9 cellular contexts compared by ENCODE assay signal in genomic region chr11:88508558-88508807, GRCh38.
A peak's percentile ranks its signal among the peaks of the same experiment; 100 is the strongest.
DNase-seq lines count a peak whose midpoint lies in the region; ATAC-seq, FAIRE-seq and TF ChIP-seq lines count a peak whose summit lies in the region.
"Had no signal": no experiment of that assay in that cellular context is flagged by ENCODE, and none has a peak within 500 bp of the region (broad histone marks: within the 10 kb centered on the region; RNA-seq: fewer than 3 reads in every experiment).

No MANE protein-coding gene starts in this region.

- H3K27me3 ChIP-seq in endothelial cell of umbilical vein (ENCODE audit: control insufficient read depth in 2 of 2, insufficient read depth in 2 of 2, low read length in 2 of 2) (no peaks in the 10 kb centered on the region), WERI-Rb-1 (ENCODE audit: insufficient read depth, low read depth, severe bottlenecking) (no peaks in the 10 kb centered on the region)

- no peaks in the 10 kb centered on the region for H4K20me1 ChIP-seq in endothelial cell of umbilical vein (replicated peaks; ENCODE audit: control insufficient read depth, extremely low read depth, insufficient read depth, low read length)

- ATAC-seq in GM18873 (IDR thresholded peaks at IDR 0.05; ENCODE audit: low FRiP score, unreplicated experiment), result no peak

- CTCF ChIA-PET in endothelial cell of umbilical vein (lab: Charles Lee), result interaction anchor here (0.9 to 1.4 kb wide), 4 partner anchors 23 to 151 kb away, joined by 3 to 8 read pairs (median 4); no protein-coding TSS in a partner anchor

- peak; percentile 32 for DNase-seq in NCI-H1105 treated with DMSO at 0.1 percent for 48 hours (lab: John Stamatoyannopoulos, UW)
- no peak for DNase-seq in endothelial cell of umbilical vein (ENCODE audit: low read depth, low spot score)
- peak; percentile 78 for DNase-seq in posterior vena cava (ENCODE audit: low spot score)
- no peak for DNase-seq in head of caudate nucleus
- no peak for DNase-seq in NCI-H128 (lab: John Stamatoyannopoulos, UW; ENCODE audit: unreplicated experiment)
- no peak for DNase-seq in WERI-Rb-1

- peak overlapping the region; percentile 41 for H3K4me2 ChIP-seq in endothelial cell of umbilical vein (ENCODE audit: insufficient read depth, low read length)

- peaks cover 4% of the 10 kb centered on the region for H3K4me1 ChIP-seq in endothelial cell of umbilical vein (ENCODE audit: control insufficient read depth, extremely low read depth, insufficient read depth, low read length)

- no peak for TF ChIP-seq POLR2A in endothelial cell of umbilical vein (IDR thresholded peaks at IDR 0.05; ENCODE audit: low read depth, low read length)

- H3K36me3 ChIP-seq in endothelial cell of umbilical vein (ENCODE audit: control insufficient read depth in 2 of 2, extremely low read depth in 1 of 2, insufficient read depth in 2 of 2, low read length in 2 of 2) (no peaks in the 10 kb centered on the region), WERI-Rb-1 (no peaks in the 10 kb centered on the region)

- TF ChIP-seq CTCF in endothelial cell of umbilical vein (IDR thresholded peaks at IDR 0.05; ENCODE audit: extremely low read depth in 1 of 2, insufficient read depth in 1 of 2, low read depth in 1 of 2, low read length in 2 of 2), result no peak
- no peak for TF ChIP-seq CTCF in WERI-Rb-1 (IDR thresholded peaks at IDR 0.05; ENCODE audit: low read depth, low read length)

- dilution Hi-C loops in endothelial cell of umbilical vein (cut with MboI; ENCODE audit: extremely low pct_ligation_motif_present, low sequenced_read_pairs), result no loop called here

- H3K9me3 ChIP-seq in endothelial cell of umbilical vein (replicated peaks; ENCODE audit: control insufficient read depth, insufficient read depth, low read length), result no peaks in the 10 kb centered on the region
- no peaks in the 10 kb centered on the region for H3K9me3 ChIP-seq in WERI-Rb-1 (ENCODE audit: severe bottlenecking)

- POLR2A ChIA-PET in endothelial cell of umbilical vein (lab: Charles Lee), result no interaction called here

- peak overlapping the region; percentile 24; the same call in 1 of the 2 replicates for H3K4me3 ChIP-seq in GM08714 (ENCODE audit: low read length)
- peak overlapping the region in 2 of 3 experiments; percentile 2 to 47 for H3K4me3 ChIP-seq in endothelial cell of umbilical vein (replicated peaks in 1 of 3; ENCODE audit: insufficient read depth in 1 of 3, low read depth in 1 of 3, low read length in 3 of 3)
- no peak overlapping the region for H3K4me3 ChIP-seq in WERI-Rb-1 (ENCODE audit: low read depth, low read length)

- H3K9me1 ChIP-seq in endothelial cell of umbilical vein (replicated peaks; ENCODE audit: control insufficient read depth, extremely low read depth, insufficient read depth, low read length), result no peaks in the 10 kb centered on the region

- peak overlapping the region; percentile 46 for H2AFZ ChIP-seq in endothelial cell of umbilical vein (ENCODE audit: low read depth, low read length)

- BruUV-seq in endothelial cell of umbilical vein (replicated peaks; lab: Mats Ljungman, UMichigan), result no TSS peak

- H3K27ac ChIP-seq in endothelial cell of umbilical vein (ENCODE audit: insufficient read depth, low read depth, low read length) (no peak overlapping the region), WERI-Rb-1 (no peak overlapping the region)

- no peak for FAIRE-seq in endothelial cell of umbilical vein (lab: Jason Lieb, UNC)
- FAIRE-seq: colon had no signal

- intact Hi-C loops in endothelial cell of umbilical vein (cut with micrococcal nuclease) (no loop called here), posterior vena cava (cut with DNase I) (no loop called here), head of caudate nucleus (cut with DNase I) (no loop called here)

- H3K9ac ChIP-seq in endothelial cell of umbilical vein (replicated peaks; ENCODE audit: extremely low read depth, insufficient read depth, low read length), result peak overlapping the region; percentile 2

- H3K79me2 ChIP-seq in endothelial cell of umbilical vein (ENCODE audit: control insufficient read depth, insufficient read depth, low read length), result no peaks in the 10 kb centered on the region

TF ChIP-seq in endothelial cell of umbilical vein, 7 proteins besides CTCF, POLR2A, EP300 and RAD21:
- TF ChIP-seq EZH2 (IDR thresholded peaks at IDR 0.05; ENCODE audit: borderline replicate concordance, low read depth, low read length, severe bottlenecking) (peak; percentile 57), FOS (IDR thresholded peaks at IDR 0.05; ENCODE audit: borderline replicate concordance, insufficient read depth, low read length) (no peak), POLR2AphosphoS5 (IDR thresholded peaks at IDR 0.05; ENCODE audit: insufficient read depth, low read depth, low read length) (no peak), JUN (IDR thresholded peaks at IDR 0.05; ENCODE audit: borderline replicate concordance, insufficient read depth, insufficient read length, low read depth) (no peak)

Comparison
In these comparisons a context has a peak if more than half of its experiments do, and no peak if none do; other contexts are left out.
1. DNase-seq: peak in NCI-H1105 treated with DMSO at 0.1 percent for 48 hours (single experiment) and posterior vena cava (single experiment); none in endothelial cell of umbilical vein (single experiment), head of caudate nucleus (0 of 42), NCI-H128 (single experiment) and WERI-Rb-1 (single experiment).